1 cellular context compared by ENCODE assay signal in the genomic region with DNA sequence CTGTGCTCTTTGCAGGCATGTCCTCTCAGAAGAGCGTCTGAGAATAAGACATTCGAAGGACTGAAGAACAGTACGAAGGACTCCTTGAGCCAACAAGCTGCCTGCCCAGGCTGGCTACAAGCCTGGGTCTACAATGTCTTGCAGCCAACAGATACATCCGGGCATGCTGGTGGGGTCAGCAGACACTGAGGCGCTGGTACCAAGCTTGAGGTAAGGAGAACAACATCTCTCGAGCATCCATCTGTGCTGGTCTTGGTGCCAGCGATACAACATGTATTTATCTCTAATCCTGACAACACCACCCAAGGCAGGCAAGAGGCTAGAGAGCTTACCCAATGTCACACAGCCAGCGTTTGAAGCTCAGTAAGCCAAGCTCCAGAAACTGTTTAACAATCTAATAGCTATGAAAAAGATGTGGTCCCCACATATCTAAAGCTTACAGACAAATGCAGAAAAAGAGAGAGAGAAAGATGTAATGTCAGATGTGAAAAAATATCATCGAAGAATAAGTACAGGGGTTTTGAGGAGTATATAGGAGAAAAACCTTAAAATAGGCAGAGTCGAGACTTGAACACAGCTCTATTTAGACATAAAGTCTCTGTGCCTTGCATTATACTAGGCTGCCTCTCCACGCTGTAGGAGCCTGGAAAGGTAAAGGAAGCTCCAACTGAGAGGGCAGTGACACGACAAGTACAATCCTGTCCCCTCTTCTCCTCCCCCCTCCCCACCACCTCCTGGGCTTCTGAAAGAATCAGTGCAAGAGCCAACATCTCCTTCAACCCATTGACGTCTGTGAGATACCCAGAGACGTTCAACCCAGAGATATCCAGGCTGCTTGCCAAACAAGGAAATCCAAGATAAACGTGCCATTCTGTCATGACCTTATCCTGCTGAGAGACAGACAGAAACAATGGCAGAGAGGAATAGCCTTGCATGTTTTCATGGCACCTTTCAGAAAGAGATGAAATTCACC.
TF ChIP-seq lines count a peak whose summit lies in the region.

No MANE protein-coding gene starts in this region.

TF ChIP-seq in H1, 55 proteins besides CTCF, POLR2A, EP300 and RAD21 (continued from another document):
- TF ChIP-seq ZNF274 (IDR thresholded peaks at IDR 0.05; ENCODE audit: borderline replicate concordance, extremely low read depth, low read length): no peak
- TF ChIP-seq, protein P1, sequence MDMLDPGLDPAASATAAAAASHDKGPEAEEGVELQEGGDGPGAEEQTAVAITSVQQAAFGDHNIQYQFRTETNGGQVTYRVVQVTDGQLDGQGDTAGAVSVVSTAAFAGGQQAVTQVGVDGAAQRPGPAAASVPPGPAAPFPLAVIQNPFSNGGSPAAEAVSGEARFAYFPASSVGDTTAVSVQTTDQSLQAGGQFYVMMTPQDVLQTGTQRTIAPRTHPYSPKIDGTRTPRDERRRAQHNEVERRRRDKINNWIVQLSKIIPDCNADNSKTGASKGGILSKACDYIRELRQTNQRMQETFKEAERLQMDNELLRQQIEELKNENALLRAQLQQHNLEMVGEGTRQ (IDR thresholded peaks at IDR 0.05; ENCODE audit: low read length): no peak
- TF ChIP-seq RXRA (IDR thresholded peaks at IDR 0.05; ENCODE audit: insufficient read depth, low read depth, low read length): no peak
- no peak for TF ChIP-seq HDAC6 (IDR thresholded peaks at IDR 0.05; ENCODE audit: low read depth, low read length)
- TF ChIP-seq RBBP5 (IDR thresholded peaks at IDR 0.05; ENCODE audit: borderline replicate concordance, low read depth, low read length): no peak
TF ChIP-seq in H1: peak in this region for 0.
